Comparison of ENCODE assay signal across 12 cellular contexts in genomic region chr5:72246239-72246580, GRCh38.
DNase-seq lines count a peak whose midpoint lies in the region; ATAC-seq and TF ChIP-seq lines count a peak whose summit lies in the region.
"Had no signal": no experiment of that assay in that cellular context is flagged by ENCODE, and none has a peak within 500 bp of the region (broad histone marks: within the 10 kb centered on the region; RNA-seq: fewer than 3 reads in every experiment).

No MANE protein-coding gene starts in this region.

- H3K4me3 ChIP-seq in SK-N-MC = no peak overlapping the region
- H3K4me3 ChIP-seq in gastroesophageal sphincter = no peak overlapping the region
- H3K4me3 ChIP-seq in tibial artery = no peak overlapping the region

- H3K27me3 ChIP-seq in gastroesophageal sphincter (no peaks in the 10 kb centered on the region), tibial artery (no peaks in the 10 kb centered on the region)

- peaks cover 7% of the 10 kb centered on the region for H3K36me3 Mint-ChIP-seq in activated CD4-positive, alpha-beta T cell treated with anti-CD3 and anti-CD28 coated beads, Interleukin-2, amount 10 ng/mL, durations not matched to agents 24 days and 14 days (ENCODE audit: low read depth)
- peaks cover 13% of the 10 kb centered on the region for H3K36me3 Mint-ChIP-seq in activated naive CD8-positive, alpha-beta T cell treated with anti-CD3 and anti-CD28 coated beads, Interleukin-2, amount 50 U/mL, for 24 hours (ENCODE audit: low read depth)

- H3K36me3 ChIP-seq in SK-N-MC (ENCODE audit: insufficient read depth, low read length) (no peaks in the 10 kb centered on the region), gastroesophageal sphincter (no peaks in the 10 kb centered on the region), tibial artery (no peaks in the 10 kb centered on the region)

- H3K27me3 Mint-ChIP-seq in activated CD4-positive, alpha-beta T cell treated with anti-CD3 and anti-CD28 coated beads, Interleukin-2, amount 10 ng/mL, durations not matched to agents 24 days and 14 days = no peaks in the 10 kb centered on the region
- H3K27me3 Mint-ChIP-seq in activated naive CD8-positive, alpha-beta T cell treated with anti-CD3 and anti-CD28 coated beads, Interleukin-2, amount 50 U/mL, for 24 hours = no peaks in the 10 kb centered on the region
- H3K27me3 Mint-ChIP-seq: activated naive CD8-positive, alpha-beta T cell treated with anti-CD3 and anti-CD28 coated beads, Interleukin-2, amount 10 ng/mL, durations not matched to agents 7 days and 5 days had no signal

- no peak overlapping the region for H3K27ac Mint-ChIP-seq in activated CD4-positive, alpha-beta T cell treated with anti-CD3 and anti-CD28 coated beads, Interleukin-2, amount 10 ng/mL, durations not matched to agents 24 days and 14 days
- H3K27ac Mint-ChIP-seq in activated naive CD8-positive, alpha-beta T cell treated with anti-CD3 and anti-CD28 coated beads, Interleukin-2, amount 50 U/mL, for 24 hours = no peak overlapping the region
- H3K27ac Mint-ChIP-seq: activated naive CD8-positive, alpha-beta T cell treated with anti-CD3 and anti-CD28 coated beads, Interleukin-2, amount 10 ng/mL, durations not matched to agents 7 days and 5 days had no signal

- no peak for TF ChIP-seq POLR2A in gastroesophageal sphincter (IDR thresholded peaks at IDR 0.05)

- H3K4me3 Mint-ChIP-seq in activated CD4-positive, alpha-beta T cell treated with anti-CD3 and anti-CD28 coated beads, Interleukin-2, amount 10 ng/mL, durations not matched to agents 24 days and 14 days = no peak overlapping the region
- no peak overlapping the region for H3K4me3 Mint-ChIP-seq in activated naive CD8-positive, alpha-beta T cell treated with anti-CD3 and anti-CD28 coated beads, Interleukin-2, amount 50 U/mL, for 24 hours
- H3K4me3 Mint-ChIP-seq: activated naive CD8-positive, alpha-beta T cell treated with anti-CD3 and anti-CD28 coated beads, Interleukin-2, amount 10 ng/mL, durations not matched to agents 7 days and 5 days had no signal

- peak; percentile 35 for DNase-seq in activated CD4-positive, alpha-beta T cell treated with anti-CD3 and anti-CD28 coated beads, Interleukin-2, amount 10 ng/mL, durations not matched to agents 24 days and 14 days
- no peak for DNase-seq in activated CD4-positive, alpha-beta T cell treated with anti-CD3 and anti-CD28 coated beads for 1 hour
- DNase-seq in SK-N-MC (ENCODE audit: low read depth, low spot score) (no peak), tibial artery (no peak), globus pallidus (ENCODE audit: low spot score) (no peak), NCI-H1436 (lab: John Stamatoyannopoulos, UW) (no peak)
- DNase-seq in activated naive CD8-positive, alpha-beta T cell treated with anti-CD3 and anti-CD28 coated beads, Interleukin-2, amount 50 U/mL, for 24 hours = no peak
- DNase-seq: activated naive CD8-positive, alpha-beta T cell treated with anti-CD3 and anti-CD28 coated beads, Interleukin-2, amount 10 ng/mL, durations not matched to agents 7 days and 5 days; NCI-H187 treated with DMSO at 0.1 percent for 48 hours; stimulated activated CD4-positive, alpha-beta T cell treated with anti-CD3 and anti-CD28 coated beads, Interleukin-15, amount 100 ng/mL, for 24 hours; T1000 had no signal

- TF ChIP-seq EP300 in gastroesophageal sphincter (IDR thresholded peaks at IDR 0.05) = no peak

- TF ChIP-seq CTCF in gastroesophageal sphincter (IDR thresholded peaks at IDR 0.05) (peak in 1 of 4 experiments; percentile 59), tibial artery (IDR thresholded peaks at IDR 0.05) (no peak)

- H3K9me3 Mint-ChIP-seq in activated CD4-positive, alpha-beta T cell treated with anti-CD3 and anti-CD28 coated beads, Interleukin-2, amount 10 ng/mL, durations not matched to agents 24 days and 14 days = no peaks in the 10 kb centered on the region
- H3K9me3 Mint-ChIP-seq in activated naive CD8-positive, alpha-beta T cell treated with anti-CD3 and anti-CD28 coated beads, Interleukin-2, amount 50 U/mL, for 24 hours = no peaks in the 10 kb centered on the region
- H3K9me3 Mint-ChIP-seq: activated naive CD8-positive, alpha-beta T cell treated with anti-CD3 and anti-CD28 coated beads, Interleukin-2, amount 10 ng/mL, durations not matched to agents 7 days and 5 days had no signal

- ATAC-seq in gastroesophageal sphincter = peak; percentile 55
- ATAC-seq in activated naive CD8-positive, alpha-beta T cell treated with anti-CD3 and anti-CD28 coated beads, Interleukin-2, amount 50 U/mL, for 24 hours = no peak

- H3K9ac ChIP-seq in SK-N-MC (ENCODE audit: insufficient read length) = no peak overlapping the region

- H3K4me1 ChIP-seq in gastroesophageal sphincter (peaks cover 39 to 83% (median 40%) of the 10 kb centered on the region in 3 donors), tibial artery (peaks cover 0 to 77% (median 45%) of the 10 kb centered on the region in 4 donors)

- H3K27ac ChIP-seq in SK-N-MC (peak overlapping the region; percentile 67; the same call in 1 of the 2 replicates), gastroesophageal sphincter (peak overlapping the region; percentile 71 to 95 (median 80)), tibial artery (peak overlapping the region; percentile 76 to 78)

- intact Hi-C loops in activated CD4-positive, alpha-beta T cell treated with anti-CD3 and anti-CD28 coated beads, Interleukin-2, amount 10 ng/mL, durations not matched to agents 24 days and 14 days (cut with micrococcal nuclease) = no loop called here
- intact Hi-C loops in tibial artery (cut with DNase I; ENCODE audit: low total_unique reads) = no loop called here

- H3K9me3 ChIP-seq in SK-N-MC (ENCODE audit: low read depth, low read length) = no peaks in the 10 kb centered on the region
- H3K9me3 ChIP-seq in gastroesophageal sphincter = no peaks in the 10 kb centered on the region
- no peaks in the 10 kb centered on the region for H3K9me3 ChIP-seq in tibial artery

- peaks cover 16% of the 10 kb centered on the region for H3K4me1 Mint-ChIP-seq in activated CD4-positive, alpha-beta T cell treated with anti-CD3 and anti-CD28 coated beads, Interleukin-2, amount 10 ng/mL, durations not matched to agents 24 days and 14 days
- peaks cover 27% of the 10 kb centered on the region for H3K4me1 Mint-ChIP-seq in activated naive CD8-positive, alpha-beta T cell treated with anti-CD3 and anti-CD28 coated beads, Interleukin-2, amount 50 U/mL, for 24 hours

- 0 to 20% methylated on average over 1 of the region's 1 CpG for WGBS in gastroesophageal sphincter (ENCODE audit: low coverage in 1 of 2), 2 donors
